Comparison of ENCODE assay signal across 25 cellular contexts in the genomic region with DNA sequence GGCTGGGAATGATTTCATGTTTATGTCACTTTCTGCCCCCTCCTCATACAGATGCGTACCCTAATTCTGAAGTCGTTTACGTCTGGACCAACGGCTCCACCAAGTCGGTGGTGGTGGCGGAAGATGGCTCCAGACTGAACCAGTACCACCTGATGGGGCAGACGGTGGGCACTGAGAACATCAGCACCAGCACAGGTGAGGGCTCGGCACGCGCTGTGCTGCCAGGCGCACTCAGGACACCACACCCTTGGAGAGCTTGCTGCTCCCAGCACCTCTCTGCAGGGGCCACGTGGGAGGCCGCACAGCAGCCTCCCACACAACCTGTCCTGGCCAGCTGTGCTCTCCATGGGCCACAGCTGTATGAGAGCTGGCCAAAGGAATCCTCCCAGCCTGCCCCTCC. TPM values are rescaled to one million over a fixed set of nuclear protein-coding genes. Genes with fewer than 3 reads are reported as not detected.
DNase-seq lines count a peak whose midpoint lies in the region; ATAC-seq, FAIRE-seq and TF ChIP-seq lines count a peak whose summit lies in the region.
"Had no signal": no experiment of that assay in that cellular context is flagged by ENCODE, and none has a peak within 500 bp of the region (broad histone marks: within the 10 kb centered on the region; RNA-seq: fewer than 3 reads in every experiment).

No MANE protein-coding gene starts in this region.

- no peaks in the 10 kb centered on the region for H3K4me1 Mint-ChIP-seq in activated CD8-positive, alpha-beta T cell treated with anti-CD3 and anti-CD28 coated beads, Interleukin-2, amount 10 ng/mL, durations not matched to agents 7 days and 5 days (ENCODE audit: low read depth)
- H3K4me1 Mint-ChIP-seq: CD14-positive monocyte; CD4-positive, alpha-beta memory T cell; CD4-positive, CD25-positive, alpha-beta regulatory T cell; CD8-positive, alpha-beta memory T cell had no signal

- no peak for TF ChIP-seq EP300 in H1 (IDR thresholded peaks at IDR 0.05; ENCODE audit: borderline replicate concordance in 1 of 2, low read depth in 2 of 2, low read length in 2 of 2)

- no peak overlapping the region for H3K4me2 ChIP-seq in H1 (ENCODE audit: insufficient read depth in 1 of 2, low read depth in 2 of 2, low read length in 2 of 2)
- H3K4me2 ChIP-seq: BLaER1 had no signal

- ATAC-seq in sciatic nerve, result peak; percentile 18
- ATAC-seq in activated CD8-positive, alpha-beta T cell treated with anti-CD3 and anti-CD28 coated beads, Interleukin-2, amount 10 ng/mL, durations not matched to agents 7 days and 5 days, result no peak

- no peak overlapping the region for H2BK15ac ChIP-seq in H1 (ENCODE audit: low read length)

- no peaks in the 10 kb centered on the region for H3K36me3 ChIP-seq in H1 (ENCODE audit: control insufficient read depth in 2 of 4, insufficient read depth in 4 of 4, low read length in 3 of 4)
- H3K36me3 ChIP-seq: BE2C, BLaER1 had no signal

- no peak overlapping the region for H3K4me3 Mint-ChIP-seq in activated CD8-positive, alpha-beta T cell treated with anti-CD3 and anti-CD28 coated beads, Interleukin-2, amount 10 ng/mL, durations not matched to agents 7 days and 5 days
- H3K4me3 Mint-ChIP-seq: CD4-positive, alpha-beta memory T cell; CD8-positive, alpha-beta memory T cell had no signal

- intact Hi-C loops in sciatic nerve (cut with DNase I), result no loop called here

- H3K27me3 Mint-ChIP-seq in activated CD8-positive, alpha-beta T cell treated with anti-CD3 and anti-CD28 coated beads, Interleukin-2, amount 10 ng/mL, durations not matched to agents 7 days and 5 days (ENCODE audit: low read depth), result no peaks in the 10 kb centered on the region
- H3K27me3 Mint-ChIP-seq: CD4-positive, CD25-positive, alpha-beta regulatory T cell; CD8-positive, alpha-beta memory T cell had no signal

- H3K4me3 ChIP-seq in H1 (ENCODE audit: extremely low read depth in 1 of 4, insufficient read depth in 2 of 4, low read depth in 3 of 4, low read length in 4 of 4), result no peak overlapping the region
- H3K4me3 ChIP-seq: BLaER1 had no signal

- H3K79me1 ChIP-seq in H1 (ENCODE audit: low read depth, low read length), result no peaks in the 10 kb centered on the region

- no peaks in the 10 kb centered on the region for H3K36me3 Mint-ChIP-seq in activated CD8-positive, alpha-beta T cell treated with anti-CD3 and anti-CD28 coated beads, Interleukin-2, amount 10 ng/mL, durations not matched to agents 7 days and 5 days (ENCODE audit: low read depth)
- H3K36me3 Mint-ChIP-seq: CD14-positive monocyte; CD4-positive, alpha-beta memory T cell; CD4-positive, CD25-positive, alpha-beta regulatory T cell; CD8-positive, alpha-beta memory T cell had no signal

- H3K9ac ChIP-seq in H1 (replicated peaks in 1 of 4; ENCODE audit: extremely low read depth in 1 of 4, low read depth in 3 of 4, low read length in 3 of 4), result no peak overlapping the region
- H3K9ac ChIP-seq: BLaER1 had no signal

- no peaks in the 10 kb centered on the region for H3K23me2 ChIP-seq in H1 (ENCODE audit: low read depth, low read length)

- TF ChIP-seq RAD21 in H1 (IDR thresholded peaks at IDR 0.05 in 1 of 2, conservative IDR thresholded peaks at IDR 0.05 in 1 of 2; ENCODE audit: low read depth in 2 of 2, low read length in 2 of 2), result no peak

- H4K91ac ChIP-seq in H1 (replicated peaks; ENCODE audit: insufficient read length, low read length), result no peak overlapping the region

- TF ChIP-seq CTCF in H1 (IDR thresholded peaks at IDR 0.05; ENCODE audit: control extremely low read depth in 1 of 3, insufficient read depth in 1 of 3, low read depth in 1 of 3, low read length in 3 of 3), result no peak

- H4K5ac ChIP-seq in H1 (ENCODE audit: insufficient read length, low read depth, low read length), result no peak overlapping the region

- H3K27ac Mint-ChIP-seq in activated CD8-positive, alpha-beta T cell treated with anti-CD3 and anti-CD28 coated beads, Interleukin-2, amount 10 ng/mL, durations not matched to agents 7 days and 5 days, result no peak overlapping the region
- H3K27ac Mint-ChIP-seq: CD14-positive monocyte; CD4-positive, alpha-beta memory T cell; CD4-positive, CD25-positive, alpha-beta regulatory T cell had no signal

- no peaks in the 10 kb centered on the region for H3K27me3 ChIP-seq in H1 (replicated peaks in 1 of 4; ENCODE audit: control insufficient read depth in 3 of 4, extremely low read depth in 1 of 4, insufficient read depth in 3 of 4, low read length in 3 of 4)
- H3K27me3 ChIP-seq: BE2C, BLaER1 had no signal

- H3K4me1 ChIP-seq in H1 (replicated peaks in 1 of 4; ENCODE audit: control insufficient read depth in 3 of 4, insufficient read depth in 4 of 4, low read length in 3 of 4), result no peaks in the 10 kb centered on the region
- H3K4me1 ChIP-seq: BE2C, BLaER1, Caco-2 had no signal

- H2BK120ac ChIP-seq in H1 (replicated peaks; ENCODE audit: low read depth, low read length), result no peak overlapping the region

- no peak for DNase-seq in H1 (ENCODE audit: low read depth in 1 of 2, low spot score in 2 of 2)
- DNase-seq in sciatic nerve (ENCODE audit: low spot score), result no peak
- DNase-seq in cerebellar nuclear complex (lab: John Stamatoyannopoulos, UW), result no peak
- no peak for DNase-seq in activated CD8-positive, alpha-beta T cell treated with anti-CD3 and anti-CD28 coated beads, Interleukin-2, amount 10 ng/mL, durations not matched to agents 7 days and 5 days
- DNase-seq in COLO829 (ENCODE audit: low spot score), result no peak
- DNase-seq: 8988T; ACHN; BE2C; C1 segment of cervical spinal cord; Caco-2; Calu3; CD4-positive, alpha-beta memory T cell; CD4-positive, CD25-positive, alpha-beta regulatory T cell; CD8-positive, alpha-beta memory T cell; DMS79 treated with DMSO at 0.1 percent for 48 hours; GF-D8 had no signal

- H3K79me2 ChIP-seq in H1 (ENCODE audit: control insufficient read depth in 1 of 2, insufficient read depth in 2 of 2, low read length in 2 of 2), result no peaks in the 10 kb centered on the region

- H2BK20ac ChIP-seq in H1 (ENCODE audit: low read length), result no peak overlapping the region

- TF ChIP-seq POLR2A in H1 (IDR thresholded peaks at IDR 0.05; ENCODE audit: control extremely low read depth in 1 of 2, low read depth in 2 of 2, low read length in 2 of 2), result no peak

- no peaks in the 10 kb centered on the region for H4K20me1 ChIP-seq in H1 (replicated peaks in 1 of 2; ENCODE audit: control insufficient read depth in 1 of 2, insufficient read depth in 2 of 2, low read length in 2 of 2)
- H4K20me1 ChIP-seq: BLaER1 had no signal

- no peak overlapping the region for H3K4ac ChIP-seq in H1 (replicated peaks; ENCODE audit: insufficient read length, low read depth, low read length)

- H3K23ac ChIP-seq in H1 (ENCODE audit: insufficient read length), result no peak overlapping the region

- H4K8ac ChIP-seq in H1 (ENCODE audit: extremely low read depth, insufficient read depth, low read length), result peak overlapping the region; percentile 16; the same call in 1 of the 2 replicates

- FAIRE-seq in H1 (lab: Jason Lieb, UNC), result no peak
- FAIRE-seq: A204.1, D721Med, G401.6, GM12891, GM19239 had no signal

- no peaks in the 10 kb centered on the region for H3K9me3 Mint-ChIP-seq in activated CD8-positive, alpha-beta T cell treated with anti-CD3 and anti-CD28 coated beads, Interleukin-2, amount 10 ng/mL, durations not matched to agents 7 days and 5 days (ENCODE audit: insufficient read depth)

- H2BK12ac ChIP-seq in H1 (ENCODE audit: low read depth, low read length), result no peak overlapping the region

- H3K56ac ChIP-seq in H1 (replicated peaks; ENCODE audit: insufficient read length, low read depth, low read length), result no peak overlapping the region

- H2AFZ ChIP-seq in H1 (ENCODE audit: low read length), result no peak overlapping the region

- no peak overlapping the region for H3K14ac ChIP-seq in H1 (ENCODE audit: insufficient read length)

- H3K9me3 ChIP-seq in H1 (ENCODE audit: insufficient read depth in 2 of 2, low read depth in 1 of 2, low read length in 1 of 2), result no peaks in the 10 kb centered on the region
- H3K9me3 ChIP-seq: BE2C, BLaER1, Caco-2 had no signal

- no peak overlapping the region; the same call in 1 of the 2 replicates for H3K18ac ChIP-seq in H1 (ENCODE audit: extremely low read depth, low read length)

- no peak overlapping the region for H2AK5ac ChIP-seq in H1 (ENCODE audit: low read depth, low read length)

- H3K27ac ChIP-seq in H1 (ENCODE audit: low read depth, low read length), result no peak overlapping the region
- H3K27ac ChIP-seq: BLaER1 had no signal

- POLR2A ChIA-PET in H1 (lab: Charles Lee; ENCODE audit: partially characterized antibody), result no interaction called here
- POLR2A ChIA-PET in activated CD8-positive, alpha-beta T cell treated with anti-CD3 and anti-CD28 coated beads, Interleukin-2, amount 10 ng/mL, durations not matched to agents 7 days and 5 days (lab: Charles Lee), result no interaction called here

- 93% methylated on average over 13 of the region's 13 CpGs; no CpG with 5 or more reads in 1 of the 2 experiments for WGBS in H1 (ENCODE audit: extremely low coverage in 1 of 2, insufficient coverage in 1 of 2, insufficient read length in 1 of 2, insufficient replicate concordance in 2 of 2, low coverage in 1 of 2, low lambda C conversion rate in 2 of 2, missing lambda C conversion rate in 1 of 2), 2 experiments

- H2BK5ac ChIP-seq in H1 (ENCODE audit: low read depth, low read length), result no peak overlapping the region

- CTCF ChIA-PET in H1 (lab: Charles Lee; ENCODE audit: partially characterized antibody), result interaction anchor here (0.7 to 1.1 kb wide), 4 partner anchors 37 to 47 kb away, joined by 3 to 4 read pairs (median 3); no protein-coding TSS in a partner anchor
- CTCF ChIA-PET in activated CD8-positive, alpha-beta T cell treated with anti-CD3 and anti-CD28 coated beads, Interleukin-2, amount 10 ng/mL, durations not matched to agents 7 days and 5 days (lab: Charles Lee), result no interaction called here

TF ChIP-seq in H1, 55 proteins besides CTCF, POLR2A, EP300 and RAD21 (continues in another document):
- TF ChIP-seq SP2 (IDR thresholded peaks at IDR 0.05; ENCODE audit: low read length) (no peak), BRCA1 (IDR thresholded peaks at IDR 0.05; ENCODE audit: low read depth, low read length) (no peak)

RNA-seq across cellular contexts. Expression of a gene that starts 33.8 kb away (rescaled TPM):
- 0.80 and 1.3 TPM in 2 replicates for total RNA-seq in H1 (2021; fragmentation: NEBNext Ultra II Directional; extraction: Animal tissue kit (Norgen Biotek cat#: 25700))
- 0.05 and 0.17 TPM in 2 replicates for polyA plus RNA-seq in H1 (2011; rRNA removed)
- 0.40 TPM for polyA plus RNA-seq in H1 (2011; cell fraction: cytosol; rRNA removed)
- 0.39 TPM for polyA plus RNA-seq in H1 (2011; cell fraction: nucleus; rRNA removed)
- polyA plus RNA-seq in H1 (2012, experiment 1 of 2), result 0.08 to 0.31 TPM (median 0.20 TPM) in 4 replicates
- polyA plus RNA-seq in H1 (2012, experiment 2 of 2), result not detected
- polyA plus RNA-seq in H1 (2013, experiment 1 of 2), result 0.51 TPM
- polyA plus RNA-seq in H1 (2013, experiment 2 of 2), result 0.52 TPM
- 0.47 and 0.83 TPM in 2 replicates for polyA minus RNA-seq in H1 (2011; rRNA and poly(A)+ RNA removed)
- polyA minus RNA-seq in H1 (2011; cell fraction: cytosol; rRNA and poly(A)+ RNA removed), result not detected
- 6.0 TPM for polyA minus RNA-seq in H1 (2011; cell fraction: nucleus; rRNA and poly(A)+ RNA removed)
- not detected for total RNA-seq in sciatic nerve
- not detected for total RNA-seq in activated CD8-positive, alpha-beta T cell treated with anti-CD3 and anti-CD28 coated beads, Interleukin-2, amount 10 ng/mL, durations not matched to agents 7 days and 5 days
- total RNA-seq: A673; Caco-2; Calu3; CD4-positive, alpha-beta memory T cell; CD4-positive, CD25-positive, alpha-beta regulatory T cell; CD8-positive, alpha-beta memory T cell had no signal
- polyA plus RNA-seq: AG04450; CD14-positive monocyte; CD4-positive, alpha-beta memory T cell; CD4-positive, CD25-positive, alpha-beta regulatory T cell; CD8-positive, alpha-beta memory T cell had no signal
